Comparison of ENCODE assay signal across 14 cellular contexts in the genomic region with DNA sequence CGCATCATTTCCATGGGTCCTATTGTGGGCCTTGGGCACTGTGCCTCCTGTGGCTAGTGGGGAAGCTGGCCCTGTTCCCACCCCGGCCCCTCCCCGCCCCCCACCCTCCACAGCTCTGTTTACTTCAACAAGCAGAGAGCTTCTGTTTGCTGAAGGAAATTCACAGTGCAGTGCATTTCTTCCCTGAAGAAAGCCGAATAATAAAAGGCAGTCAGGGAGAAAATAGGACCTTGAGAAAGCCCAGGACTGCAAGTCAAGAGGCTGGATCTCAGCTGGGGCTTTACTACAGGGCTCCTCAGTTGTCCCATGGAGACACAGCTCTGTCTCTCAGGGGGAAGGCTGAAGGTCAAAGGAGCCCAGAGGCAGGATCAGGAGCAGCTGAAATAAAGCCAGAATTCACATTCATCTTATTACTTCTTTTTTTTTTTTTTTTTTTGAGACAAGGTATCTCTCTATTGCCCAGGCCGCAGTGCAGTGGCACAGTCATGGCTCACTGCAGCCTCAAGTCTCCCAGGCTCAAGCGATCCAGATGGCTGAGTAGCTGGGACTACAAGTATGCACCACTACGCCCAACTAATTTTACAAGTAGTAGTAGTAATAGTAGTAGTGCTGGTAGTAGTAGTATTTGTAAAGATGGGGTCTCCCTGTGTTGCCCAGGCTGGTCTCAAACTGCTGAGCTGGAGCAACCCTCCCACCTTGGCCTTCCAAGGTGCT. TPM values are rescaled to one million over a fixed set of nuclear protein-coding genes. Genes with fewer than 3 reads are reported as not detected.
DNase-seq lines count a peak whose midpoint lies in the region; TF ChIP-seq lines count a peak whose summit lies in the region.
"Had no signal": no experiment of that assay in that cellular context is flagged by ENCODE, and none has a peak within 500 bp of the region (broad histone marks: within the 10 kb centered on the region; RNA-seq: fewer than 3 reads in every experiment).

No MANE protein-coding gene starts in this region.

- H3K27ac Mint-ChIP-seq in endodermal cell = peak overlapping the region; percentile 82
- H3K27ac Mint-ChIP-seq: activated naive CD8-positive, alpha-beta T cell treated with anti-CD3 and anti-CD28 coated beads, Interleukin-2, amount 10 ng/mL, durations not matched to agents 7 days and 5 days; B cell had no signal

- BruUV-seq in PC-9 (replicated peaks; lab: Mats Ljungman, UMichigan) = no TSS peak

- intact Hi-C loops in tibial artery (cut with DNase I; ENCODE audit: low total_unique reads) (loop anchor here (2.0 kb wide), 1 partner anchor 244 kb away; no protein-coding TSS in a partner anchor), PC-9 (cut with micrococcal nuclease; ENCODE audit: unreplicated experiment) (no loop called here)

- TF ChIP-seq CTCF in HEK293 (tag by site-specific recombination; IDR thresholded peaks at IDR 0.05) (no peak), endodermal cell (conservative IDR thresholded peaks at IDR 0.05) (no peak), tibial artery (IDR thresholded peaks at IDR 0.05) (no peak), PC-9 (conservative IDR thresholded peaks at IDR 0.05) (no peak)

- H3K4me3 ChIP-seq in ACC112 (ENCODE audit: low read depth, low read length) (no peak overlapping the region), HEK293 (ENCODE audit: low read depth, low read length) (no peak overlapping the region), endodermal cell (ENCODE audit: low read length) (no peak overlapping the region), muscle layer of duodenum (ENCODE audit: low read depth in 1 of 2, low read length in 2 of 2) (no peak overlapping the region), tibial artery (no peak overlapping the region), PC-9 (no peak overlapping the region)

- H3F3A ChIP-seq in PC-9 (ENCODE audit: insufficient read depth, low read depth) = no peaks in the 10 kb centered on the region

- no peaks in the 10 kb centered on the region for H4K20me1 ChIP-seq in PC-9 (ENCODE audit: insufficient read depth)

- peaks cover 28% of the 10 kb centered on the region for H3K4me1 Mint-ChIP-seq in endodermal cell

- no peak overlapping the region for H3K4me2 ChIP-seq in PC-9

- H3K36me3 ChIP-seq in ACC112 (ENCODE audit: insufficient read depth, low read length) (no peaks in the 10 kb centered on the region), HEK293 (ENCODE audit: control insufficient read depth in 2 of 2, insufficient read depth in 1 of 2, low read length in 2 of 2) (no peaks in the 10 kb centered on the region), endodermal cell (ENCODE audit: control insufficient read depth, insufficient read depth, low read length) (no peaks in the 10 kb centered on the region), muscle layer of duodenum (ENCODE audit: control insufficient read depth in 1 of 2, insufficient read depth in 2 of 2, low read length in 2 of 2) (no peaks in the 10 kb centered on the region), tibial artery (no peaks in the 10 kb centered on the region), PC-9 (ENCODE audit: low read depth) (no peaks in the 10 kb centered on the region)
- H3K36me3 ChIP-seq: WERI-Rb-1 had no signal

- H3K9me2 ChIP-seq in PC-9 (ENCODE audit: insufficient read depth) = no peaks in the 10 kb centered on the region

- H3K36me3 Mint-ChIP-seq in endodermal cell (ENCODE audit: low read depth) = no peaks in the 10 kb centered on the region
- H3K36me3 Mint-ChIP-seq: activated naive CD8-positive, alpha-beta T cell treated with anti-CD3 and anti-CD28 coated beads, Interleukin-2, amount 10 ng/mL, durations not matched to agents 7 days and 5 days had no signal

- WGBS in endodermal cell (ENCODE audit: insufficient coverage in 1 of 2, insufficient read length in 1 of 2), 2 experiments = 50 to 84% methylated on average over 1 to 5 of the region's 7 CpGs

- H3K9me3 Mint-ChIP-seq in endodermal cell = no peaks in the 10 kb centered on the region
- H3K9me3 Mint-ChIP-seq: activated naive CD8-positive, alpha-beta T cell treated with anti-CD3 and anti-CD28 coated beads, Interleukin-2, amount 10 ng/mL, durations not matched to agents 7 days and 5 days had no signal

- POLR2A ChIA-PET in HEK293 (lab: Yijun Ruan, JAX) (interaction anchor here (0.8 to 1.7 kb wide), 5 partner anchors 29 to 41 kb away, joined by 3 to 8 read pairs (median 3); no protein-coding TSS in a partner anchor), PC-9 (lab: Charles Lee; ENCODE audit: unreplicated experiment) (interaction anchor here (0.5 to 0.6 kb wide), 2 partner anchors 38 to 44 kb away, joined by 4 to 5 read pairs; no protein-coding TSS in a partner anchor)

- H3K4me3 Mint-ChIP-seq in endodermal cell = no peak overlapping the region
- H3K4me3 Mint-ChIP-seq: activated naive CD8-positive, alpha-beta T cell treated with anti-CD3 and anti-CD28 coated beads, Interleukin-2, amount 10 ng/mL, durations not matched to agents 7 days and 5 days; B cell had no signal

- CTCF ChIA-PET in HEK293 (lab: Yijun Ruan, JAX) = interaction anchor here (0.6 to 2.0 kb wide), 4 partner anchors 14 to 238 kb away, joined by 3 to 11 read pairs (median 4); no protein-coding TSS in a partner anchor
- CTCF ChIA-PET in PC-9 (lab: Charles Lee) = interaction anchor here (0.6 kb wide), 2 partner anchors 235 to 240 kb away, joined by 3 to 7 read pairs; no protein-coding TSS in a partner anchor

- H3K27ac ChIP-seq in ACC112 (ENCODE audit: low read depth, low read length) (peak overlapping the region; percentile 57), HEK293 (ENCODE audit: extremely low read depth, low read depth, low read length) (no peak overlapping the region), endodermal cell (ENCODE audit: low read depth, low read length) (no peak overlapping the region), muscle layer of duodenum (ENCODE audit: low read length) (peak overlapping the region; percentile 10), tibial artery (no peak overlapping the region), PC-9 (no peak overlapping the region)
- H3K27ac ChIP-seq: WERI-Rb-1 had no signal

- H3K79me2 ChIP-seq in ACC112 (ENCODE audit: control insufficient read depth, insufficient read depth, low read length, unreplicated experiment) = no peaks in the 10 kb centered on the region
- H3K79me2 ChIP-seq in PC-9 (ENCODE audit: low read depth) = no peaks in the 10 kb centered on the region

- H3K9ac ChIP-seq in endodermal cell (ENCODE audit: extremely low read depth, low read length, poor library complexity, severe bottlenecking) = no peak overlapping the region

- H3K27me3 ChIP-seq in ACC112 (ENCODE audit: insufficient read depth, low read length) (no peaks in the 10 kb centered on the region), endodermal cell (ENCODE audit: control insufficient read depth, insufficient read depth, low read length, poor library complexity, severe bottlenecking) (no peaks in the 10 kb centered on the region), muscle layer of duodenum (ENCODE audit: low read depth, low read length) (no peaks in the 10 kb centered on the region), tibial artery (no peaks in the 10 kb centered on the region), PC-9 (ENCODE audit: insufficient read depth, low read depth) (no peaks in the 10 kb centered on the region)

- H3K27me3 Mint-ChIP-seq in endodermal cell (ENCODE audit: insufficient read depth) = no peaks in the 10 kb centered on the region
- H3K27me3 Mint-ChIP-seq: B cell had no signal

- H3K4me1 ChIP-seq in ACC112 (ENCODE audit: control insufficient read depth, insufficient read depth, low read length, unreplicated experiment) = peaks cover 14% of the 10 kb centered on the region
- H3K4me1 ChIP-seq in HEK293 (ENCODE audit: control insufficient read depth, insufficient read depth, low read length) = no peaks in the 10 kb centered on the region
- H3K4me1 ChIP-seq in endodermal cell (ENCODE audit: control insufficient read depth, insufficient read depth, low read length) = peaks cover 2% of the 10 kb centered on the region
- H3K4me1 ChIP-seq in muscle layer of duodenum (ENCODE audit: control insufficient read depth in 1 of 2, insufficient read depth in 2 of 2, low read length in 2 of 2) = peaks cover 0 to 21% of the 10 kb centered on the region in 2 donors
- peaks cover 0 to 11% (median 5%) of the 10 kb centered on the region in 4 donors for H3K4me1 ChIP-seq in tibial artery
- H3K4me1 ChIP-seq in PC-9 (replicated peaks; ENCODE audit: insufficient read depth) = no peaks in the 10 kb centered on the region

- DNase-seq in endodermal cell = no peak
- DNase-seq in stimulated activated CD4-positive, alpha-beta T cell treated with anti-CD3 and anti-CD28 coated beads, Interleukin-4, amount 100 ng/mL, for 24 hours = no peak
- DNase-seq in NCI-H345 treated with DMSO at 0.1 percent for 48 hours (lab: John Stamatoyannopoulos, UW; ENCODE audit: unreplicated experiment) = no peak
- no peak for DNase-seq in tibial artery
- no peak for DNase-seq in PC-9
- DNase-seq: activated CD8-positive, alpha-beta memory T cell treated with anti-CD3 and anti-CD28 coated beads, Interleukin-2, amount 50 U/mL, for 48 hours; activated naive CD8-positive, alpha-beta T cell treated with anti-CD3 and anti-CD28 coated beads, Interleukin-2, amount 10 ng/mL, durations not matched to agents 7 days and 5 days; NCI-H1105; occipital lobe had no signal

- H3K9me3 ChIP-seq in HEK293 (ENCODE audit: control insufficient read depth, insufficient read depth, low read depth, low read length) = no peaks in the 10 kb centered on the region
- no peaks in the 10 kb centered on the region for H3K9me3 ChIP-seq in endodermal cell (ENCODE audit: control insufficient read depth, low read length)
- no peaks in the 10 kb centered on the region for H3K9me3 ChIP-seq in muscle layer of duodenum (ENCODE audit: control insufficient read depth in 1 of 2, low read length in 2 of 2)
- H3K9me3 ChIP-seq in tibial artery = no peaks in the 10 kb centered on the region
- no peaks in the 10 kb centered on the region for H3K9me3 ChIP-seq in PC-9 (ENCODE audit: insufficient read depth, low read depth)

- H2AFZ ChIP-seq in ACC112 (ENCODE audit: low read length, unreplicated experiment) (no peak overlapping the region), PC-9 (no peak overlapping the region)

TF ChIP-seq in HEK293, 187 proteins besides CTCF, POLR2A, EP300 and RAD21 (continues in another document):
- TF ChIP-seq ZIC2 (tag by site-specific recombination; IDR thresholded peaks at IDR 0.05) (0 out of 2 replicates have a peak, but pooled peaks have one; percentile 28), ZNF658 (tag by site-specific recombination; IDR thresholded peaks at IDR 0.05) (no peak), ZNF274 (IDR thresholded peaks at IDR 0.05; ENCODE audit: low read length) (no peak), ZNF274 (tag by site-specific recombination; IDR thresholded peaks at IDR 0.05; ENCODE audit: borderline replicate concordance) (no peak), ZNF404 (tag by site-specific recombination; IDR thresholded peaks at IDR 0.05) (no peak), MEIS1 (CRISPR knock-in tag; IDR thresholded peaks at IDR 0.05; ENCODE audit: borderline replicate concordance) (no peak)

RNA-seq across cellular contexts. Expression of gene LACTB, which starts 33.0 kb away (rescaled TPM):
- 10 to 100 TPM; 13.3 to 14.9 TPM for total RNA-seq in endodermal cell
- polyA plus RNA-seq in endodermal cell (2013, experiment 1 of 2) = 8.6 TPM
- 10.1 TPM for polyA plus RNA-seq in endodermal cell (2013, experiment 2 of 2)
- total RNA-seq in PC-9 (2021) = 13.4 and 17.1 TPM in 2 replicates

RNA-seq across cellular contexts. Expression of gene TPM1, which starts 46.1 kb away (rescaled TPM):
- total RNA-seq in endodermal cell (100 to 1,000 TPM; 245 to 363 TPM), PC-9 (2021) (174 and 225 TPM in 2 replicates)
- polyA plus RNA-seq in endodermal cell (2013, experiment 1 of 2) = 264 TPM
- polyA plus RNA-seq in endodermal cell (2013, experiment 2 of 2) = 314 TPM

Comparison
In these comparisons a context has a peak if more than half of its experiments do, and no peak if none do; other contexts are left out.
1. H3K27ac ChIP-seq: peak in ACC112 (single experiment) and muscle layer of duodenum (single experiment); none in HEK293 (single experiment), endodermal cell (single experiment), tibial artery (0 of 2) and PC-9 (single experiment).